8 cellular contexts compared by ENCODE assay signal in genomic region chr6:90103056-90103793, GRCh38.
DNase-seq lines count a peak whose midpoint lies in the region; ATAC-seq and TF ChIP-seq lines count a peak whose summit lies in the region.

No MANE protein-coding gene starts in this region.

- H3K36me3 Mint-ChIP-seq in activated naive CD8-positive, alpha-beta T cell treated with anti-CD3 and anti-CD28 coated beads, Interleukin-2, amount 10 ng/mL, durations not matched to agents 7 days and 5 days: peaks cover 38% of the 10 kb centered on the region

- no peaks in the 10 kb centered on the region for H3K4me1 ChIP-seq in thyroid gland

- TF ChIP-seq CTCF in thyroid gland (IDR thresholded peaks at IDR 0.05): no peak

- peaks cover 62% of the 10 kb centered on the region for H3K4me1 Mint-ChIP-seq in activated naive CD8-positive, alpha-beta T cell treated with anti-CD3 and anti-CD28 coated beads, Interleukin-2, amount 10 ng/mL, durations not matched to agents 7 days and 5 days

- no peaks in the 10 kb centered on the region for H3K27me3 ChIP-seq in thyroid gland

- WGBS in thyroid gland, 2 donors: 79 to 83% methylated on average over 13 of the region's 13 CpGs

- no peaks in the 10 kb centered on the region for H3K36me3 ChIP-seq in thyroid gland

- H3K27me3 Mint-ChIP-seq in activated naive CD8-positive, alpha-beta T cell treated with anti-CD3 and anti-CD28 coated beads, Interleukin-2, amount 10 ng/mL, durations not matched to agents 7 days and 5 days: no peaks in the 10 kb centered on the region

- H3K27ac Mint-ChIP-seq in activated naive CD8-positive, alpha-beta T cell treated with anti-CD3 and anti-CD28 coated beads, Interleukin-2, amount 10 ng/mL, durations not matched to agents 7 days and 5 days: peak overlapping the region; percentile 71

- POLR2A ChIA-PET in activated naive CD8-positive, alpha-beta T cell treated with anti-CD3 and anti-CD28 coated beads, Interleukin-2, amount 10 ng/mL, durations not matched to agents 7 days and 5 days (lab: Charles Lee): no interaction called here

- H3K9me3 Mint-ChIP-seq in activated naive CD8-positive, alpha-beta T cell treated with anti-CD3 and anti-CD28 coated beads, Interleukin-2, amount 10 ng/mL, durations not matched to agents 7 days and 5 days: peaks cover 8% of the 10 kb centered on the region

- intact Hi-C loops in thyroid gland (cut with DNase I): no loop called here

- peak; percentile 32 for DNase-seq in EH (ENCODE audit: low read depth)
- no peak for DNase-seq in activated naive CD8-positive, alpha-beta T cell treated with anti-CD3 and anti-CD28 coated beads, Interleukin-2, amount 10 ng/mL, durations not matched to agents 7 days and 5 days
- DNase-seq in KG1 (lab: John Stamatoyannopoulos, UW): no peak
- no peak for DNase-seq in thyroid gland
- no peak for DNase-seq in NCI-H446 (lab: John Stamatoyannopoulos, UW)
- no peak for DNase-seq in NCI-H82 (lab: John Stamatoyannopoulos, UW)

- H3K4me3 ChIP-seq in thyroid gland (replicated peaks in 1 of 3): no peak overlapping the region

- ATAC-seq in GM19467 (IDR thresholded peaks at IDR 0.05; ENCODE audit: unreplicated experiment): peak; percentile 61
- peak; percentile 77 for ATAC-seq in HG03460 (IDR thresholded peaks at IDR 0.05; ENCODE audit: unreplicated experiment)
- ATAC-seq in activated naive CD8-positive, alpha-beta T cell treated with anti-CD3 and anti-CD28 coated beads, Interleukin-2, amount 10 ng/mL, durations not matched to agents 7 days and 5 days (ENCODE audit: low read depth): no peak

- H3K27ac ChIP-seq in thyroid gland: no peak overlapping the region

- H3K9me3 ChIP-seq in thyroid gland: no peaks in the 10 kb centered on the region

- no peak for TF ChIP-seq POLR2A in thyroid gland (IDR thresholded peaks at IDR 0.05)

- peak overlapping the region; percentile 25 for H3K4me3 Mint-ChIP-seq in activated naive CD8-positive, alpha-beta T cell treated with anti-CD3 and anti-CD28 coated beads, Interleukin-2, amount 10 ng/mL, durations not matched to agents 7 days and 5 days
